ENCODE assay signal across 22 cellular contexts in the genomic region with DNA sequence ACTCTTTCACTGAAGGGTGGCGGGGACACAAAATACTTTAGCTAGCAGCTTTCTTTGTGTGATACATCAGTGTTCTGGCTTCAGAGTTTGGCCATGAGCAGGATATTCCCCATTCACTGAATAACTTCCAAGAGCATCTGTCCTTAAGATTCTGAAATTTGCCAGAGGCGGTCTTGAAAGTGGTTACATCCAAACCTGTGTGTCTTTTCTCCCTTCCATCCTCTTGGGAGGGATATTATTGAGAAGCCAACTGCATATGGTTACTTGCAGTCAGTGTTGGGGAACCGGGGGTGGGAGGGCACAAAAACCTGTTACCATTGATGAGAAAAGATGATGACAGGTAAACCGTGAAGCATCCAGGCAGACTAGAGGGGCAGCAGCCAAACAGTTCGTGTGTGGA.
A peak's percentile ranks its signal among the peaks of the same experiment; 100 is the strongest.
DNase-seq lines count a peak whose midpoint lies in the region; ATAC-seq, FAIRE-seq and TF ChIP-seq lines count a peak whose summit lies in the region.
"Had no signal": no experiment of that assay in that cellular context is flagged by ENCODE, and none has a peak within 500 bp of the region (broad histone marks: within the 10 kb centered on the region; RNA-seq: fewer than 3 reads in every experiment).

No MANE protein-coding gene starts in this region.

- in situ Hi-C loops in HepG2 (cut with HindIII; ENCODE audit: extremely low pct_ligation_motif_present, low pct_unique_long_range_greater_than_20kb), result no loop called here

- no peaks in the 10 kb centered on the region for H3K9me3 ChIP-seq in HepG2 (ENCODE audit: low read length)
- no peaks in the 10 kb centered on the region for H3K9me3 ChIP-seq in right lobe of liver
- H3K9me3 ChIP-seq in esophagus squamous epithelium, result no peaks in the 10 kb centered on the region
- H3K9me3 ChIP-seq: ascending aorta, left ventricle myocardium inferior, MG63, right atrium auricular region, SJSA1, testis had no signal

- TF ChIP-seq EP300 in HepG2 (IDR thresholded peaks at IDR 0.05; ENCODE audit: low read depth in 2 of 2, low read length in 2 of 2) (no peak), HepG2 (CRISPR knock-in tag; IDR thresholded peaks at IDR 0.05; ENCODE audit: borderline replicate concordance) (no peak)

- H3K4me2 ChIP-seq in HepG2 (ENCODE audit: low read depth, low read length) (peak overlapping the region; percentile 75), mesendoderm (ENCODE audit: low read length) (no peak overlapping the region)

- no peak overlapping the region for H2BK15ac ChIP-seq in mesendoderm (replicated peaks; ENCODE audit: low read depth)

- no peak overlapping the region for H2BK5ac ChIP-seq in mesendoderm (ENCODE audit: low read length)

- no peak overlapping the region for H2AFZ ChIP-seq in HepG2 (ENCODE audit: low read length)

- H3K36me3 ChIP-seq in HepG2 (replicated peaks in 1 of 2; ENCODE audit: control insufficient read depth in 1 of 2, insufficient read depth in 2 of 2, low read length in 2 of 2) (peaks cover 1 to 4% of the 10 kb centered on the region in 2 experiments; a peak in 1 of 5 replicates), right lobe of liver (no peaks in the 10 kb centered on the region), mesendoderm (ENCODE audit: control insufficient read depth, insufficient read depth, low read length) (no peaks in the 10 kb centered on the region), esophagus squamous epithelium (no peaks in the 10 kb centered on the region)
- H3K36me3 ChIP-seq: ascending aorta, left ventricle myocardium inferior, MG63, right atrium auricular region had no signal

- no peak overlapping the region for H4K8ac ChIP-seq in mesendoderm (ENCODE audit: low read depth, low read length)

- no peak for FAIRE-seq in HepG2 (lab: Jason Lieb, UNC)

- H3K79me1 ChIP-seq in mesendoderm (ENCODE audit: low read length), result no peaks in the 10 kb centered on the region

- WGBS in HepG2 (ENCODE audit: low lambda C conversion rate), result 67% methylated on average over 5 of the region's 5 CpGs
- WGBS in right lobe of liver (ENCODE audit: insufficient coverage, low coverage, low lambda C conversion rate, missing lambda C conversion rate), result 75% methylated on average over 3 of the region's 5 CpGs
- no CpG with 5 or more reads among the region's 5 CpGs for WGBS in mesendoderm (ENCODE audit: extremely low coverage, insufficient coverage, low lambda C conversion rate)
- 84 to 89% methylated on average over 4 of the region's 5 CpGs for WGBS in esophagus squamous epithelium, 2 donors

- H4K20me1 ChIP-seq in HepG2 (ENCODE audit: insufficient read depth, low read length), result no peaks in the 10 kb centered on the region

- H3K79me2 ChIP-seq in HepG2 (ENCODE audit: insufficient read depth, low read length) (peaks cover 25% of the 10 kb centered on the region), mesendoderm (ENCODE audit: control insufficient read depth, insufficient read depth, low read length) (no peaks in the 10 kb centered on the region)

- CTCF ChIA-PET in HepG2 (lab: Yijun Ruan, JAX; ENCODE audit: low intra/inter-chr PET ratio, low total read pairs), result no interaction called here

- POLR2A ChIA-PET in HepG2 (lab: Yijun Ruan, JAX), result no interaction called here

- H3K4me3 ChIP-seq in HepG2 (replicated peaks in 1 of 3; ENCODE audit: insufficient read depth in 1 of 3, low read depth in 2 of 3, low read length in 3 of 3) (no peak overlapping the region), right lobe of liver (no peak overlapping the region), mesendoderm (ENCODE audit: low read length) (no peak overlapping the region), esophagus squamous epithelium (no peak overlapping the region)
- H3K4me3 ChIP-seq: ascending aorta, left ventricle myocardium inferior, MG63, right atrium auricular region, SJSA1, testis had no signal

- H2AK5ac ChIP-seq in mesendoderm (ENCODE audit: low read length), result no peak overlapping the region

- no peak for TF ChIP-seq RAD21 in HepG2 (CRISPR knock-in tag; IDR thresholded peaks at IDR 0.05)

- no peak overlapping the region for H3K4ac ChIP-seq in mesendoderm (ENCODE audit: low read depth, low read length)

- no peak overlapping the region for H3K23ac ChIP-seq in mesendoderm (ENCODE audit: low read length)

- H3K56ac ChIP-seq in mesendoderm (ENCODE audit: low read length), result no peak overlapping the region

- DNase-seq in HepG2 (ENCODE audit: low spot score), result no peak
- DNase-seq in right lobe of liver, result no peak
- peak; percentile 22 for DNase-seq in mesendoderm
- DNase-seq in esophagus squamous epithelium (lab: John Stamatoyannopoulos, UW), result no peak
- DNase-seq in GM10266 (ENCODE audit: extremely low spot score), result no peak
- DNase-seq: activated CD4-positive, CD25-positive, alpha-beta regulatory T cell; activated naive CD4-positive, alpha-beta T cell treated with Interleukin-2 at 50 U/mL for 16 hours; activated T-cell treated with anti-CD3 and anti-CD28 coated beads, Interleukin-2, amount 50 U/mL, for 24 hours; effector memory CD4-positive, alpha-beta T cell; left ventricle myocardium inferior; MG63; NCI-H1436; NCI-H82; T-helper 9 cell; testis had no signal

- BruUV-seq in HepG2 (replicated peaks; lab: Mats Ljungman, UMichigan), result no TSS peak

- peak overlapping the region; percentile 48 for H3K9ac ChIP-seq in HepG2 (ENCODE audit: insufficient read depth, low read depth, low read length)
- no peak overlapping the region for H3K9ac ChIP-seq in mesendoderm (ENCODE audit: low read length)

- H3K27ac ChIP-seq in HepG2 (ENCODE audit: extremely low read length, insufficient read depth, low read length) (peak overlapping the region; percentile 83), right lobe of liver (no peak overlapping the region), cingulate gyrus (ENCODE audit: low read depth, low read length) (peak overlapping the region; percentile 82), mesendoderm (ENCODE audit: low read depth, low read length) (no peak overlapping the region), esophagus squamous epithelium (no peak overlapping the region)
- H3K27ac ChIP-seq: ascending aorta, HL-60, left ventricle myocardium inferior, right atrium auricular region, SJSA1, testis had no signal

- ATAC-seq in HepG2, result peak; percentile 69
- ATAC-seq in right lobe of liver, result no peak
- ATAC-seq in HG02870 (IDR thresholded peaks at IDR 0.05; ENCODE audit: unreplicated experiment), result no peak
- ATAC-seq in HG02884 (IDR thresholded peaks at IDR 0.05; ENCODE audit: unreplicated experiment), result no peak

- no peak overlapping the region for H2BK120ac ChIP-seq in mesendoderm (ENCODE audit: low read depth, low read length)

- no peak for TF ChIP-seq CTCF in HepG2 (CRISPR knock-in tag; IDR thresholded peaks at IDR 0.05)
- TF ChIP-seq CTCF in right lobe of liver (IDR thresholded peaks at IDR 0.05), result no peak
- TF ChIP-seq CTCF in esophagus squamous epithelium (IDR thresholded peaks at IDR 0.05), result no peak
- TF ChIP-seq CTCF in GM10266 (IDR thresholded peaks at IDR 0.05; ENCODE audit: control insufficient read depth, insufficient read depth, low read depth, missing control alignments), result no peak

- H4K5ac ChIP-seq in mesendoderm (ENCODE audit: low read length), result no peak overlapping the region

- TF ChIP-seq POLR2A in HepG2 (IDR thresholded peaks at IDR 0.05; ENCODE audit: insufficient read depth in 1 of 2, low read depth in 2 of 2, low read length in 2 of 2) (no peak), right lobe of liver (IDR thresholded peaks at IDR 0.05) (no peak), esophagus squamous epithelium (IDR thresholded peaks at IDR 0.05) (no peak)

- H3K27me3 ChIP-seq in HepG2 (ENCODE audit: control insufficient read depth in 1 of 2, insufficient read depth in 2 of 2, low read length in 2 of 2) (no peaks in the 10 kb centered on the region), right lobe of liver (no peaks in the 10 kb centered on the region), mesendoderm (ENCODE audit: insufficient read depth, low read length, poor library complexity) (no peaks in the 10 kb centered on the region), esophagus squamous epithelium (no peaks in the 10 kb centered on the region)
- H3K27me3 ChIP-seq: ascending aorta, MG63, right atrium auricular region, SJSA1, testis had no signal

- no peak overlapping the region for H3K18ac ChIP-seq in mesendoderm (ENCODE audit: low read length)

- H3K4me1 ChIP-seq in HepG2 (ENCODE audit: insufficient read depth, low read length), result peaks cover 45% of the 10 kb centered on the region
- H3K4me1 ChIP-seq in right lobe of liver, result no peaks in the 10 kb centered on the region
- peaks cover 5% of the 10 kb centered on the region for H3K4me1 ChIP-seq in mesendoderm (ENCODE audit: control insufficient read depth, low read depth, low read length)
- peaks cover 0 to 8% (median 0%) of the 10 kb centered on the region in 3 donors for H3K4me1 ChIP-seq in esophagus squamous epithelium
- H3K4me1 ChIP-seq: ascending aorta, right atrium auricular region, testis had no signal

- intact Hi-C loops in HepG2 (cut with micrococcal nuclease; ENCODE audit: unreplicated experiment) (loop anchor here (2.0 kb wide), 2 partner anchors 20 to 52 kb away; no protein-coding TSS in a partner anchor), right lobe of liver (cut with DNase I) (no loop called here), esophagus squamous epithelium (cut with DNase I) (no loop called here)

TF ChIP-seq in HepG2, 621 proteins besides CTCF, POLR2A, EP300 and RAD21 (continues in another document):
- TF ChIP-seq TCF7L2 (IDR thresholded peaks at IDR 0.05; ENCODE audit: low read depth, low read length) (no peak), ISL2 (CRISPR knock-in tag; IDR thresholded peaks at IDR 0.05) (no peak), ZNF296 (CRISPR knock-in tag; conservative IDR thresholded peaks at IDR 0.05) (no peak)

Comparison
In these comparisons a context has a peak if more than half of its experiments do, and no peak if none do; other contexts are left out.
1. H3K27ac ChIP-seq: peak in HepG2 (single experiment) and cingulate gyrus (single experiment); none in right lobe of liver (0 of 3), mesendoderm (single experiment) and esophagus squamous epithelium (0 of 4).